In the genomic region with DNA sequence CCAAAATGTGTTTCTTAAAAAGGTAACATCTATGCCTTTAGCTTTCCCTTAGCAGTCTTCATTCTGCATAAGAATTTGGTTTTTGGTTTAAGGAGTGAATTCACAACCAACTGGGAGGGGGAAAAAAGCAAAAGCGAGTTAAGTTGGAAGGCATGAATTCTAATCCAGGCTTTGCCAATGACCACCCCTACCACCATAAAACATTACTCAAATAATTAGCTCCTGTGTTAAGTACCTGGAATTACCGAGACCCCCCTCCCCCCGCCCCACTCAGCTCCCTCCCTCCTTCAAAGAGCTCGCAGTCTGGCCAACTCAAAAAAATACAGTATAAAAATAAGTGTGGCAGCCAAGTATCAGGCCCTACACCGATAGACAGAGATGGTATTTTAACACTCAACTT, we compare ENCODE assay signal across 8 cellular contexts. TPM values are rescaled to one million over a fixed set of nuclear protein-coding genes. Genes with fewer than 3 reads are reported as not detected.
DNase-seq lines count a peak whose midpoint lies in the region; ATAC-seq and TF ChIP-seq lines count a peak whose summit lies in the region.

No MANE protein-coding gene starts in this region.

- H3K9ac ChIP-seq in KMS-11 = peak overlapping the region; percentile 92

- peaks cover 50% of the 10 kb centered on the region for H3K79me2 ChIP-seq in KMS-11 (ENCODE audit: insufficient read depth, low read depth)

- no peaks in the 10 kb centered on the region; the same call in 1 of the 2 replicates for H3K27me3 ChIP-seq in KMS-11 (ENCODE audit: insufficient read depth, low read depth)

- DNase-seq in AG10803 (ENCODE audit: low read depth) (no peak), chondrocyte (ENCODE audit: low spot score) (no peak), naive B cell (no peak)
- no peak for DNase-seq in activated effector memory CD4-positive, alpha-beta T cell treated with Interleukin-2 at 50 U/mL for 16 hours

- H3K4me2 ChIP-seq in KMS-11 = peak overlapping the region; percentile 79

- peak overlapping the region; percentile 94 for H2AFZ ChIP-seq in KMS-11 (ENCODE audit: low read depth)

- H3K27me3 Mint-ChIP-seq in chondrocyte (ENCODE audit: low read depth) (no peaks in the 10 kb centered on the region), naive B cell (no peaks in the 10 kb centered on the region)

- H4K20me1 ChIP-seq in KMS-11 (ENCODE audit: insufficient read depth) = peaks cover 11% of the 10 kb centered on the region

- H3K36me3 ChIP-seq in KMS-11 (ENCODE audit: insufficient read depth) = peaks cover 9% of the 10 kb centered on the region; the same call in 1 of the 2 replicates

- H3K4me3 ChIP-seq in AG10803 (ENCODE audit: low read length) (peak overlapping the region; percentile 77), KMS-11 (IDR thresholded peaks at IDR 0.05; ENCODE audit: insufficient read depth, low read depth, low read length) (no peak overlapping the region)

- H3K4me3 Mint-ChIP-seq in chondrocyte (ENCODE audit: unreplicated experiment) (peak overlapping the region; percentile 94), naive B cell (peak overlapping the region; percentile 91 to 99 (median 98))

- H3K36me3 Mint-ChIP-seq in chondrocyte (ENCODE audit: low read depth) (peaks cover 10% of the 10 kb centered on the region), naive B cell (peaks cover 4 to 8% of the 10 kb centered on the region in 2 donors)

- H3K27ac Mint-ChIP-seq in chondrocyte (ENCODE audit: unreplicated experiment) (peak overlapping the region; percentile 99), naive B cell (peak overlapping the region; percentile 98 to 100 (median 100))

- peaks cover 59% of the 10 kb centered on the region for H3K4me1 Mint-ChIP-seq in chondrocyte (ENCODE audit: low read depth)
- H3K4me1 Mint-ChIP-seq in naive B cell = peaks cover 31 to 59% (median 55%) of the 10 kb centered on the region in 3 donors

- no peak for TF ChIP-seq CTCF in AG10803 (conservative IDR thresholded peaks at IDR 0.05; ENCODE audit: low read length)
- TF ChIP-seq CTCF in KMS-11 (conservative IDR thresholded peaks at IDR 0.05; ENCODE audit: low read depth, low read length) = no peak
- no peak for TF ChIP-seq CTCF in chondrocyte (IDR thresholded peaks at IDR 0.05)

- H3K9me3 Mint-ChIP-seq in chondrocyte (ENCODE audit: low read depth) = no peaks in the 10 kb centered on the region
- no peaks in the 10 kb centered on the region for H3K9me3 Mint-ChIP-seq in naive B cell

- H3K27ac ChIP-seq in KMS-11 = peak overlapping the region; percentile 77

- ATAC-seq in naive B cell (ENCODE audit: low read depth in 2 of 2) (no peak), GM21390 (IDR thresholded peaks at IDR 0.05; ENCODE audit: unreplicated experiment) (no peak), GM18870 (IDR thresholded peaks at IDR 0.05; ENCODE audit: unreplicated experiment) (no peak), GM18498 (IDR thresholded peaks at IDR 0.05; ENCODE audit: unreplicated experiment) (no peak)

- H3K4me1 ChIP-seq in KMS-11 (ENCODE audit: low read depth, poor library complexity, severe bottlenecking) = peaks cover 32% of the 10 kb centered on the region

RNA-seq across cellular contexts. Expression of a gene that starts 0.5 kb away (rescaled TPM):
- total RNA-seq in chondrocyte = 45.4 to 57.9 TPM (median 48.0 TPM) in 3 replicates
- polyA plus RNA-seq in naive B cell (ENCODE audit: low read depth in 6 of 6) = 100 to 1,000 TPM; 107 to 181 (median 139) TPM

RNA-seq across cellular contexts. Expression of a gene that starts 0.9 kb away (rescaled TPM):
- total RNA-seq in chondrocyte = 105 to 133 TPM (median 124 TPM) in 3 replicates
- polyA plus RNA-seq in naive B cell (ENCODE audit: low read depth in 6 of 6) = 100 to 1,000 TPM in 1 of 6 donors, 10 to 100 TPM in 5; 57.5 to 102 (median 68.4) TPM

RNA-seq across cellular contexts. Expression of a gene that starts 24.4 kb away (rescaled TPM):
- total RNA-seq in chondrocyte = 2.8 to 7.1 TPM (median 3.3 TPM) in 3 replicates
- under 1 TPM in 1 of 6 donors, not detected in 5; 0.16 TPM for polyA plus RNA-seq in naive B cell (ENCODE audit: low read depth in 6 of 6)
